22 cellular contexts compared by ENCODE assay signal in genomic region chr1:18849252-18849651, GRCh38. TPM values are rescaled to one million over a fixed set of nuclear protein-coding genes. Genes with fewer than 3 reads are reported as not detected.
DNase-seq lines count a peak whose midpoint lies in the region; ATAC-seq and TF ChIP-seq lines count a peak whose summit lies in the region.
"Had no signal": no experiment of that assay in that cellular context is flagged by ENCODE, and none has a peak within 500 bp of the region (broad histone marks: within the 10 kb centered on the region; RNA-seq: fewer than 3 reads in every experiment).

No MANE protein-coding gene starts in this region.

- H3K27me3 Mint-ChIP-seq in stimulated activated naive CD8-positive, alpha-beta T cell treated with anti-CD3 and anti-CD28 coated beads, Interleukin-15, amount 100 ng/mL, for 72 hours = no peaks in the 10 kb centered on the region
- H3K27me3 Mint-ChIP-seq in activated T-cell treated with anti-CD3 and anti-CD28 coated beads, Interleukin-2, amount 50 U/mL, for 72 hours (ENCODE audit: low read depth) = peaks cover 6% of the 10 kb centered on the region
- H3K27me3 Mint-ChIP-seq in immature natural killer cell (ENCODE audit: low read depth in 3 of 3) = peaks cover 3 to 5% (median 4%) of the 10 kb centered on the region in 3 donors

- intact Hi-C loops in sciatic nerve (cut with DNase I) = no loop called here

- TF ChIP-seq CTCF in choroid plexus epithelial cell (conservative IDR thresholded peaks at IDR 0.05; ENCODE audit: low read depth, low read length) (peak; percentile 1), foreskin fibroblast (IDR thresholded peaks at IDR 0.05; ENCODE audit: low read depth, low read length) (no peak)

- DNase-seq in EH (ENCODE audit: low read depth) = peak; percentile 6
- peak; percentile 7 for DNase-seq in NCI-H69 (lab: John Stamatoyannopoulos, UW)
- peak; percentile 57 for DNase-seq in choroid plexus epithelial cell (ENCODE audit: low read depth)
- DNase-seq in sciatic nerve (ENCODE audit: low spot score) = no peak
- DNase-seq in stimulated activated naive CD8-positive, alpha-beta T cell treated with anti-CD3 and anti-CD28 coated beads, Interleukin-15, amount 100 ng/mL, for 72 hours = no peak
- no peak for DNase-seq in activated T-cell treated with anti-CD3 and anti-CD28 coated beads, Interleukin-2, amount 50 U/mL, for 72 hours
- DNase-seq in immature natural killer cell = no peak
- DNase-seq in foreskin fibroblast = no peak
- DNase-seq: C1 segment of cervical spinal cord; Calu3; CD8-positive, alpha-beta T cell; MG63; NCI-H1436; NCI-H1930; NCI-H345; NCI-H526 treated with DMSO at 0.1 percent for 48 hours; NK-92 treated with Interleukin-12 subunit alpha and Interleukin-12 subunit beta, amount 100 ng/mL, for 24 hours; SIG-M5 had no signal

- no peaks in the 10 kb centered on the region for H3K36me3 Mint-ChIP-seq in activated T-cell treated with anti-CD3 and anti-CD28 coated beads, Interleukin-2, amount 50 U/mL, for 72 hours (ENCODE audit: insufficient read depth in 2 of 2)
- H3K36me3 Mint-ChIP-seq in immature natural killer cell = peaks cover 0 to under 1% (median 0%) of the 10 kb centered on the region in 3 donors
- H3K36me3 Mint-ChIP-seq: CD8-positive, alpha-beta T cell had no signal

- H3K4me3 ChIP-seq in choroid plexus epithelial cell (ENCODE audit: low read depth, low read length) (no peak overlapping the region), foreskin fibroblast (ENCODE audit: low read depth in 1 of 2, low read length in 2 of 2) (no peak overlapping the region)
- H3K4me3 ChIP-seq: K562, MG63 had no signal

- no peaks in the 10 kb centered on the region for H3K4me1 Mint-ChIP-seq in stimulated activated naive CD8-positive, alpha-beta T cell treated with anti-CD3 and anti-CD28 coated beads, Interleukin-15, amount 100 ng/mL, for 72 hours
- no peaks in the 10 kb centered on the region for H3K4me1 Mint-ChIP-seq in activated T-cell treated with anti-CD3 and anti-CD28 coated beads, Interleukin-2, amount 50 U/mL, for 72 hours (ENCODE audit: low read depth)
- H3K4me1 Mint-ChIP-seq in immature natural killer cell = no peaks in the 10 kb centered on the region

- peaks cover 1 to 8% of the 10 kb centered on the region in 2 donors for H3K9me3 Mint-ChIP-seq in stimulated activated naive CD8-positive, alpha-beta T cell treated with anti-CD3 and anti-CD28 coated beads, Interleukin-15, amount 100 ng/mL, for 72 hours
- peaks cover 0 to 2% of the 10 kb centered on the region in 2 donors for H3K9me3 Mint-ChIP-seq in activated T-cell treated with anti-CD3 and anti-CD28 coated beads, Interleukin-2, amount 50 U/mL, for 72 hours
- peaks cover 0 to 4% (median 0%) of the 10 kb centered on the region in 6 donors for H3K9me3 Mint-ChIP-seq in immature natural killer cell

- ATAC-seq in sciatic nerve = peak; percentile 24
- ATAC-seq in stimulated activated naive CD8-positive, alpha-beta T cell treated with anti-CD3 and anti-CD28 coated beads, Interleukin-15, amount 100 ng/mL, for 72 hours = no peak
- no peak for ATAC-seq in activated T-cell treated with anti-CD3 and anti-CD28 coated beads, Interleukin-2, amount 50 U/mL, for 72 hours (replicated peaks in 1 of 2)
- ATAC-seq: CD8-positive, alpha-beta T cell; K562; SK-N-SH treated with all-trans-retinoic acid at 6 μM for 48 hours had no signal

- no peak overlapping the region for H3K4me3 Mint-ChIP-seq in stimulated activated naive CD8-positive, alpha-beta T cell treated with anti-CD3 and anti-CD28 coated beads, Interleukin-15, amount 100 ng/mL, for 72 hours
- no peak overlapping the region for H3K4me3 Mint-ChIP-seq in activated T-cell treated with anti-CD3 and anti-CD28 coated beads, Interleukin-2, amount 50 U/mL, for 72 hours
- no peak overlapping the region for H3K4me3 Mint-ChIP-seq in immature natural killer cell
- H3K4me3 Mint-ChIP-seq: CD8-positive, alpha-beta T cell had no signal

- H3K27ac Mint-ChIP-seq in stimulated activated naive CD8-positive, alpha-beta T cell treated with anti-CD3 and anti-CD28 coated beads, Interleukin-15, amount 100 ng/mL, for 72 hours = no peak overlapping the region
- H3K27ac Mint-ChIP-seq in activated T-cell treated with anti-CD3 and anti-CD28 coated beads, Interleukin-2, amount 50 U/mL, for 72 hours = no peak overlapping the region
- no peak overlapping the region for H3K27ac Mint-ChIP-seq in immature natural killer cell
- H3K27ac Mint-ChIP-seq: CD8-positive, alpha-beta T cell had no signal

RNA-seq across cellular contexts. Expression of gene TAS1R2, which starts 10.2 kb away (rescaled TPM):
- total RNA-seq in sciatic nerve = not detected
- total RNA-seq in activated T-cell treated with anti-CD3 and anti-CD28 coated beads, Interleukin-2, amount 50 U/mL, for 72 hours = not detected
- polyA plus RNA-seq in immature natural killer cell = not detected
- total RNA-seq: Calu3; CD8-positive, alpha-beta T cell; H4; K562; LHCN-M2 had no signal
- polyA plus RNA-seq: K562 had no signal

RNA-seq across cellular contexts. Expression of gene ALDH4A1, which starts 53.1 kb away (rescaled TPM):
- total RNA-seq in sciatic nerve = 13.0 TPM
- 10 to 100 TPM in 1 of 2 donors, 1 to 10 TPM in 1; 8.1 to 13.1 TPM for total RNA-seq in activated T-cell treated with anti-CD3 and anti-CD28 coated beads, Interleukin-2, amount 50 U/mL, for 72 hours
- polyA plus RNA-seq in immature natural killer cell = 1 to 10 TPM; 1.7 to 6.7 (median 3.8) TPM

Comparison
In these comparisons a context has a peak if more than half of its experiments do, and no peak if none do; other contexts are left out.
1. DNase-seq: peak in EH (single experiment), NCI-H69 (single experiment) and choroid plexus epithelial cell (single experiment); none in sciatic nerve (single experiment), stimulated activated naive CD8-positive, alpha-beta T cell treated with anti-CD3 and anti-CD28 coated beads, Interleukin-15, amount 100 ng/mL, for 72 hours (0 of 2), activated T-cell treated with anti-CD3 and anti-CD28 coated beads, Interleukin-2, amount 50 U/mL, for 72 hours (0 of 2), immature natural killer cell (0 of 3) and foreskin fibroblast (0 of 2).